ENCODE assay signal across 17 cellular contexts in genomic region chr5:146647656-146648199, GRCh38.
DNase-seq lines count a peak whose midpoint lies in the region; ATAC-seq and TF ChIP-seq lines count a peak whose summit lies in the region.
"Had no signal": no experiment of that assay in that cellular context is flagged by ENCODE, and none has a peak within 500 bp of the region (broad histone marks: within the 10 kb centered on the region; RNA-seq: fewer than 3 reads in every experiment).

No MANE protein-coding gene starts in this region.

- H2AFZ ChIP-seq in SK-N-SH (ENCODE audit: low read depth): no peak overlapping the region

- H3K4me3 ChIP-seq in BE2C (ENCODE audit: low read depth, low read length) (no peak overlapping the region), SK-N-SH (ENCODE audit: low read depth in 2 of 2, low read length in 1 of 2) (no peak overlapping the region), psoas muscle (no peak overlapping the region)

- CTCF ChIA-PET in SK-N-SH (lab: Yijun Ruan, JAX): interaction anchor here (0.6 to 3.2 kb wide), 10 partner anchors 10 to 541 kb away, joined by 3 to 14 read pairs (median 3); no protein-coding TSS in a partner anchor

- H3K4me1 Mint-ChIP-seq in natural killer cell: peaks cover 0 to 6% of the 10 kb centered on the region in 2 donors
- H3K4me1 Mint-ChIP-seq: activated naive CD4-positive, alpha-beta T cell treated with anti-CD3 and anti-CD28 coated beads, Interleukin-2, amount 10 ng/mL, durations not matched to agents 7 days and 5 days; stimulated activated effector memory CD8-positive, alpha-beta T cell treated with anti-CD3 and anti-CD28 coated beads, Interleukin-12 subunit alpha, Interleukin-12 subunit beta, amount 100 ng/mL, for 72 hours had no signal

- no peaks in the 10 kb centered on the region for H3K27me3 Mint-ChIP-seq in natural killer cell (ENCODE audit: low read depth in 2 of 2)
- H3K27me3 Mint-ChIP-seq: activated naive CD4-positive, alpha-beta T cell treated with anti-CD3 and anti-CD28 coated beads, Interleukin-2, amount 10 ng/mL, durations not matched to agents 7 days and 5 days; progenitor cell of endocrine pancreas had no signal

- H3K9ac ChIP-seq in SK-N-SH: no peak overlapping the region

- POLR2A ChIA-PET in SK-N-SH (lab: Yijun Ruan, JAX): interaction anchor here (1.2 to 1.5 kb wide), 2 partner anchors 82 to 231 kb away, joined by 3 to 6 read pairs; partner anchors contain the start of gene PPP2R2B

- H3K27ac ChIP-seq in SK-N-SH (ENCODE audit: low read depth in 2 of 2, low read length in 1 of 2) (peak overlapping the region; percentile 18 to 97; a peak in 3 of 4 replicates), psoas muscle (no peak overlapping the region)

- H3K4me3 Mint-ChIP-seq in natural killer cell: no peak overlapping the region
- H3K4me3 Mint-ChIP-seq: activated naive CD4-positive, alpha-beta T cell treated with anti-CD3 and anti-CD28 coated beads, Interleukin-2, amount 10 ng/mL, durations not matched to agents 7 days and 5 days; stimulated activated effector memory CD8-positive, alpha-beta T cell treated with anti-CD3 and anti-CD28 coated beads, Interleukin-12 subunit alpha, Interleukin-12 subunit beta, amount 100 ng/mL, for 72 hours had no signal

- no peaks in the 10 kb centered on the region for H3K9me2 ChIP-seq in SK-N-SH

- peak; percentile 92 for DNase-seq in BE2C
- DNase-seq in NCI-H146 treated with DMSO at 0.1 percent for 48 hours (lab: John Stamatoyannopoulos, UW; ENCODE audit: unreplicated experiment): peak; percentile 19
- peak; percentile 61 for DNase-seq in SK-N-SH
- peak; percentile 21 for DNase-seq in iPS-NIHi7 (ENCODE audit: extremely low spot score)
- no peak for DNase-seq in activated CD8-positive, alpha-beta memory T cell treated with anti-CD3 and anti-CD28 coated beads, Interleukin-2, amount 50 U/mL, for 48 hours
- DNase-seq in psoas muscle: no peak
- no peak for DNase-seq in natural killer cell
- DNase-seq in DMS53 (lab: John Stamatoyannopoulos, UW): no peak
- DNase-seq: activated CD8-positive, alpha-beta memory T cell treated with anti-CD3 and anti-CD28 coated beads for 24 hours; activated naive CD4-positive, alpha-beta T cell treated with anti-CD3 and anti-CD28 coated beads, Interleukin-2, amount 10 ng/mL, durations not matched to agents 7 days and 5 days; cortex of kidney; midbrain; NCI-H774; Right ventricle myocardium superior; stimulated activated CD4-positive, alpha-beta T cell treated with anti-CD3 and anti-CD28 coated beads, Interleukin-2, amount 100 ng/mL, for 48 hours had no signal

- WGBS in SK-N-SH (ENCODE audit: low lambda C conversion rate): 6% methylated on average over 3 of the region's 3 CpGs
- 32 to 49% (median 36%) methylated on average over 3 of the region's 3 CpGs for WGBS in psoas muscle, 3 donors

- TF ChIP-seq CTCF in BE2C (IDR thresholded peaks at IDR 0.05; ENCODE audit: low read depth, low read length): no peak
- no peak for TF ChIP-seq CTCF in SK-N-SH (IDR thresholded peaks at IDR 0.05)
- no peak for TF ChIP-seq CTCF in psoas muscle (IDR thresholded peaks at IDR 0.05)
- no peak for TF ChIP-seq CTCF in natural killer cell (IDR thresholded peaks at IDR 0.05)

- H3K9me3 Mint-ChIP-seq in natural killer cell: no peaks in the 10 kb centered on the region
- H3K9me3 Mint-ChIP-seq: activated naive CD4-positive, alpha-beta T cell treated with anti-CD3 and anti-CD28 coated beads, Interleukin-2, amount 10 ng/mL, durations not matched to agents 7 days and 5 days; stimulated activated effector memory CD8-positive, alpha-beta T cell treated with anti-CD3 and anti-CD28 coated beads, Interleukin-12 subunit alpha, Interleukin-12 subunit beta, amount 100 ng/mL, for 72 hours had no signal

- TF ChIP-seq EP300 in SK-N-SH (IDR thresholded peaks at IDR 0.05; ENCODE audit: borderline replicate concordance in 1 of 2, low read depth in 1 of 2, low read length in 1 of 2): peak; percentile 69 to 89; a peak in 3 of 4 replicates

- H3K79me2 ChIP-seq in SK-N-SH (ENCODE audit: insufficient read depth): no peaks in the 10 kb centered on the region

- peaks cover 34% of the 10 kb centered on the region for H3K4me1 ChIP-seq in BE2C
- H3K4me1 ChIP-seq in SK-N-SH (ENCODE audit: control insufficient read depth in 1 of 2, insufficient read depth in 2 of 2, low read depth in 1 of 2, low read length in 1 of 2): peaks cover 0 to 26% of the 10 kb centered on the region in 2 experiments; a peak in 2 of 4 replicates
- H3K4me1 ChIP-seq in psoas muscle: no peaks in the 10 kb centered on the region

- H3K4me2 ChIP-seq in SK-N-SH: no peak overlapping the region

- intact Hi-C loops in psoas muscle (cut with DNase I) (no loop called here), natural killer cell (cut with micrococcal nuclease) (no loop called here)

- H3K36me3 ChIP-seq in BE2C (no peaks in the 10 kb centered on the region), SK-N-SH (replicated peaks in 1 of 2; ENCODE audit: control insufficient read depth in 1 of 2, insufficient read depth in 2 of 2, low read length in 1 of 2) (peaks cover 0 to 5% of the 10 kb centered on the region in 2 experiments), psoas muscle (ENCODE audit: insufficient read depth in 1 of 2, low read depth in 1 of 2) (no peaks in the 10 kb centered on the region)

- no peak overlapping the region for H3K27ac Mint-ChIP-seq in natural killer cell
- H3K27ac Mint-ChIP-seq: activated naive CD4-positive, alpha-beta T cell treated with anti-CD3 and anti-CD28 coated beads, Interleukin-2, amount 10 ng/mL, durations not matched to agents 7 days and 5 days; progenitor cell of endocrine pancreas; stimulated activated effector memory CD8-positive, alpha-beta T cell treated with anti-CD3 and anti-CD28 coated beads, Interleukin-12 subunit alpha, Interleukin-12 subunit beta, amount 100 ng/mL, for 72 hours had no signal

- no peak for TF ChIP-seq RAD21 in SK-N-SH (IDR thresholded peaks at IDR 0.05; ENCODE audit: low read length)

- no peaks in the 10 kb centered on the region for H3F3A ChIP-seq in SK-N-SH (replicated peaks; ENCODE audit: insufficient read depth)

- ATAC-seq in psoas muscle (no peak), natural killer cell (no peak)
- ATAC-seq: stimulated activated effector memory CD8-positive, alpha-beta T cell treated with anti-CD3 and anti-CD28 coated beads, Interleukin-12 subunit alpha, Interleukin-12 subunit beta, amount 100 ng/mL, for 72 hours had no signal

- H3K27me3 ChIP-seq in BE2C (no peaks in the 10 kb centered on the region), SK-N-SH (ENCODE audit: insufficient read depth) (no peaks in the 10 kb centered on the region), psoas muscle (ENCODE audit: insufficient read depth in 3 of 3, low read length in 2 of 3) (no peaks in the 10 kb centered on the region)

- H3K36me3 Mint-ChIP-seq in natural killer cell: peaks cover 11% of the 10 kb centered on the region
- H3K36me3 Mint-ChIP-seq: activated naive CD4-positive, alpha-beta T cell treated with anti-CD3 and anti-CD28 coated beads, Interleukin-2, amount 10 ng/mL, durations not matched to agents 7 days and 5 days; stimulated activated effector memory CD8-positive, alpha-beta T cell treated with anti-CD3 and anti-CD28 coated beads, Interleukin-12 subunit alpha, Interleukin-12 subunit beta, amount 100 ng/mL, for 72 hours had no signal

- H3K9me3 ChIP-seq in BE2C (no peaks in the 10 kb centered on the region), SK-N-SH (no peaks in the 10 kb centered on the region), psoas muscle (no peaks in the 10 kb centered on the region)

- no peaks in the 10 kb centered on the region for H4K20me1 ChIP-seq in SK-N-SH (ENCODE audit: insufficient read depth)

TF ChIP-seq in SK-N-SH, 30 proteins besides CTCF, POLR2A, EP300 and RAD21 (continues in another document):
- TF ChIP-seq FOSL2 (IDR thresholded peaks at IDR 0.05; ENCODE audit: borderline replicate concordance, low read depth) (no peak; the same call in 1 of the 2 replicates), USF2 (IDR thresholded peaks at IDR 0.05; ENCODE audit: borderline replicate concordance, low read depth, low read length) (peak; percentile 34; the same call in 1 of the 2 replicates), USF1 (IDR thresholded peaks at IDR 0.05; ENCODE audit: borderline replicate concordance, low read depth) (peak; percentile 85; the same call in 1 of the 2 replicates), GABPA (IDR thresholded peaks at IDR 0.05; ENCODE audit: low read depth) (no peak), SIN3A (IDR thresholded peaks at IDR 0.05; ENCODE audit: borderline replicate concordance, low read depth, low read length) (peak; percentile 48), YY1 (IDR thresholded peaks at IDR 0.05; ENCODE audit: low read depth) (no peak), TCF12 (IDR thresholded peaks at IDR 0.05) (peak; percentile 74)

Comparison
In these comparisons a context has a peak if more than half of its experiments do, and no peak if none do; other contexts are left out.
1. DNase-seq: peak in BE2C (single experiment), NCI-H146 treated with DMSO at 0.1 percent for 48 hours (single experiment), SK-N-SH (single experiment) and iPS-NIHi7 (single experiment); none in activated CD8-positive, alpha-beta memory T cell treated with anti-CD3 and anti-CD28 coated beads, Interleukin-2, amount 50 U/mL, for 48 hours (single experiment), psoas muscle (0 of 2), natural killer cell (single experiment) and DMS53 (single experiment).